Comparison of ENCODE assay signal across 1 cellular context in genomic region chr18:35389095-35389618, GRCh38.
TF ChIP-seq lines count a peak whose summit lies in the region.

No MANE protein-coding gene starts in this region.

TF ChIP-seq in GM23338, 12 proteins besides CTCF, POLR2A, EP300 and RAD21 (continued from another document):
- no peak for TF ChIP-seq EZH2phosphoT487 (IDR thresholded peaks at IDR 0.05; ENCODE audit: unreplicated experiment)
- TF ChIP-seq NANOG (IDR thresholded peaks at IDR 0.05; ENCODE audit: borderline replicate concordance), result no peak
